ENCODE assay signal across 8 cellular contexts in genomic region chr12:94134226-94134795, GRCh38. TPM values are rescaled to one million over a fixed set of nuclear protein-coding genes. Genes with fewer than 3 reads are reported as not detected.
DNase-seq lines count a peak whose midpoint lies in the region; ATAC-seq, FAIRE-seq and TF ChIP-seq lines count a peak whose summit lies in the region.

No MANE protein-coding gene starts in this region.

- H3K36me3 ChIP-seq in BE2C: no peaks in the 10 kb centered on the region
- no peaks in the 10 kb centered on the region for H3K36me3 ChIP-seq in HepG2 (replicated peaks in 1 of 2; ENCODE audit: control insufficient read depth in 1 of 2, insufficient read depth in 2 of 2, low read length in 2 of 2)
- no peaks in the 10 kb centered on the region for H3K36me3 ChIP-seq in upper lobe of left lung

- H3K4me1 ChIP-seq in BE2C (no peaks in the 10 kb centered on the region), HepG2 (ENCODE audit: insufficient read depth, low read length) (peaks cover 6% of the 10 kb centered on the region; the same call in 1 of the 2 replicates), upper lobe of left lung (peaks cover 0 to 6% (median 3%) of the 10 kb centered on the region in 4 donors)

- ATAC-seq in HepG2 (peak; percentile 72), upper lobe of left lung (ENCODE audit: low FRiP score in 2 of 2) (peak; percentile 73 to 92), HG02623 (IDR thresholded peaks at IDR 0.05; ENCODE audit: unreplicated experiment) (no peak)

- H3K4me2 ChIP-seq in HepG2 (ENCODE audit: low read depth, low read length): no peak overlapping the region

- TF ChIP-seq CTCF in BE2C (IDR thresholded peaks at IDR 0.05; ENCODE audit: low read depth, low read length): peak; percentile 77
- TF ChIP-seq CTCF in GM13976 (IDR thresholded peaks at IDR 0.05; ENCODE audit: borderline replicate concordance, control extremely low read depth, extremely low read depth, insufficient read depth, missing control alignments): peak; percentile 47
- peak; percentile 91 for TF ChIP-seq CTCF in chondrocyte (IDR thresholded peaks at IDR 0.05)
- peak; percentile 64 for TF ChIP-seq CTCF in HepG2 (CRISPR knock-in tag; IDR thresholded peaks at IDR 0.05)
- peak; percentile 49 to 80 (median 71) for TF ChIP-seq CTCF in upper lobe of left lung (IDR thresholded peaks at IDR 0.05)

- TF ChIP-seq EP300 in HepG2 (IDR thresholded peaks at IDR 0.05; ENCODE audit: low read depth in 2 of 2, low read length in 2 of 2): no peak
- TF ChIP-seq EP300 in HepG2 (CRISPR knock-in tag; IDR thresholded peaks at IDR 0.05; ENCODE audit: borderline replicate concordance): no peak
- TF ChIP-seq EP300 in upper lobe of left lung (IDR thresholded peaks at IDR 0.05): no peak

- H3K9me3 ChIP-seq in BE2C (no peaks in the 10 kb centered on the region), HepG2 (ENCODE audit: low read length) (no peaks in the 10 kb centered on the region), upper lobe of left lung (no peaks in the 10 kb centered on the region)

- no peaks in the 10 kb centered on the region for H4K20me1 ChIP-seq in HepG2 (ENCODE audit: insufficient read depth, low read length)

- peaks cover 3% of the 10 kb centered on the region for H3K9me3 Mint-ChIP-seq in chondrocyte (ENCODE audit: low read depth)

- peaks cover 19% of the 10 kb centered on the region for H3K27me3 Mint-ChIP-seq in chondrocyte (ENCODE audit: low read depth)

- no peak overlapping the region for H3K9ac ChIP-seq in HepG2 (ENCODE audit: insufficient read depth, low read depth, low read length)

- in situ Hi-C loops in GM13976 (cut with MboI; ENCODE audit: low sequenced_read_pairs, unreplicated experiment): loop anchor here (25.0 kb wide), 1 partner anchor 753 kb away; no protein-coding TSS in a partner anchor
- in situ Hi-C loops in HepG2 (cut with HindIII; ENCODE audit: extremely low pct_ligation_motif_present, low pct_unique_long_range_greater_than_20kb): loop anchor here (25.0 kb wide), 1 partner anchor 628 kb away; no protein-coding TSS in a partner anchor

- intact Hi-C loops in HepG2 (cut with micrococcal nuclease; ENCODE audit: unreplicated experiment): loop anchor here (1.0 kb wide), 2 partner anchors 300 to 399 kb away; no protein-coding TSS in a partner anchor

- DNase-seq in BE2C (peak; percentile 27), GM13976 (ENCODE audit: low spot score) (peak; percentile 64), HuH-7.5 (ENCODE audit: low spot score) (peak; percentile 58), RKO (ENCODE audit: low spot score) (peak; percentile 70), chondrocyte (ENCODE audit: low spot score) (no peak), HepG2 (ENCODE audit: low spot score) (peak; percentile 47), upper lobe of left lung (peak in 1 of 2 donors; percentile 38)

- TF ChIP-seq RAD21 in HepG2 (CRISPR knock-in tag; IDR thresholded peaks at IDR 0.05): peak; percentile 47; the same call in 1 of the 2 replicates

- peaks cover 3% of the 10 kb centered on the region for H3K4me1 Mint-ChIP-seq in chondrocyte (ENCODE audit: low read depth)

- H3K27ac Mint-ChIP-seq in chondrocyte (ENCODE audit: unreplicated experiment): no peak overlapping the region

- H3K27ac ChIP-seq in HepG2 (ENCODE audit: extremely low read length, insufficient read depth, low read length): no peak overlapping the region
- no peak overlapping the region for H3K27ac ChIP-seq in upper lobe of left lung

- CTCF ChIA-PET in HepG2 (lab: Yijun Ruan, JAX; ENCODE audit: low intra/inter-chr PET ratio, low total read pairs): interaction anchor here (0.6 to 1.9 kb wide), 4 partner anchors 61 to 398 kb away, joined by 3 to 22 read pairs (median 4); no protein-coding TSS in a partner anchor

- H3K36me3 Mint-ChIP-seq in chondrocyte (ENCODE audit: low read depth): peaks cover 2% of the 10 kb centered on the region

- H3K4me3 Mint-ChIP-seq in chondrocyte (ENCODE audit: unreplicated experiment): peak overlapping the region; percentile 13

- H3K27me3 ChIP-seq in BE2C: no peaks in the 10 kb centered on the region
- H3K27me3 ChIP-seq in HepG2 (ENCODE audit: control insufficient read depth in 1 of 2, insufficient read depth in 2 of 2, low read length in 2 of 2): no peaks in the 10 kb centered on the region; a peak in 1 of 5 replicates
- H3K27me3 ChIP-seq in upper lobe of left lung: no peaks in the 10 kb centered on the region

- H3K79me2 ChIP-seq in HepG2 (ENCODE audit: insufficient read depth, low read length): no peaks in the 10 kb centered on the region

- peak; percentile 59 for FAIRE-seq in HepG2 (lab: Jason Lieb, UNC)

- 29% methylated on average over 5 of the region's 5 CpGs for WGBS in HepG2 (ENCODE audit: low lambda C conversion rate)
- 34 to 36% methylated on average over 5 of the region's 5 CpGs for WGBS in upper lobe of left lung, 2 donors

- no peak overlapping the region for H2AFZ ChIP-seq in HepG2 (ENCODE audit: low read length)

- no peak for TF ChIP-seq POLR2A in HepG2 (IDR thresholded peaks at IDR 0.05; ENCODE audit: insufficient read depth in 1 of 2, low read depth in 2 of 2, low read length in 2 of 2)
- no peak for TF ChIP-seq POLR2A in upper lobe of left lung (IDR thresholded peaks at IDR 0.05)

- no peak overlapping the region for H3K4me3 ChIP-seq in BE2C (ENCODE audit: low read depth, low read length)
- no peak overlapping the region for H3K4me3 ChIP-seq in HepG2 (replicated peaks in 1 of 3; ENCODE audit: insufficient read depth in 1 of 3, low read depth in 2 of 3, low read length in 3 of 3)
- H3K4me3 ChIP-seq in upper lobe of left lung: no peak overlapping the region

- BruUV-seq in HepG2 (replicated peaks; lab: Mats Ljungman, UMichigan): no TSS peak

- POLR2A ChIA-PET in HepG2 (lab: Yijun Ruan, JAX): no interaction called here

TF ChIP-seq in HepG2, 621 proteins besides CTCF, POLR2A, EP300 and RAD21 (continues in another document):
- TF ChIP-seq ZNF281 (CRISPR knock-in tag; IDR thresholded peaks at IDR 0.05; ENCODE audit: borderline replicate concordance) (no peak), STAG1 (CRISPR knock-in tag; IDR thresholded peaks at IDR 0.05) (peak; percentile 78), HNF1B (CRISPR knock-in tag; IDR thresholded peaks at IDR 0.05) (no peak), SMC3 (IDR thresholded peaks at IDR 0.05; ENCODE audit: low read length) (peak; percentile 68)

RNA-seq across cellular contexts. Expression of gene PLXNC1, which starts 14.1 kb away (rescaled TPM):
- 0.39 TPM for polyA plus RNA-seq in BE2C (2012; ENCODE audit: insufficient read depth, insufficient read length, low read depth)
- total RNA-seq in chondrocyte: 0.67 to 1.4 TPM (median 0.72 TPM) in 3 replicates
- total RNA-seq in HepG2 (2016; rRNA removed; fragmentation: Illumina TruSeq; extraction: Trizol): 7.3 and 11.2 TPM in 2 replicates
- 8.1 and 9.0 TPM in 2 replicates for total RNA-seq in HepG2 (2016; cell fraction: cytosol; rRNA removed; fragmentation: Illumina TruSeq; extraction: Trizol; ENCODE audit: low read depth)
- total RNA-seq in HepG2 (2016; cell fraction: insoluble cytoplasmic fraction; rRNA removed; fragmentation: Illumina TruSeq; extraction: Trizol): 6.3 and 12.7 TPM in 2 replicates
- 2.8 and 3.1 TPM in 2 replicates for total RNA-seq in HepG2 (2016; cell fraction: membrane; rRNA removed; fragmentation: Illumina TruSeq; extraction: Trizol)
- total RNA-seq in HepG2 (2016; cell fraction: nucleus; rRNA removed; fragmentation: Illumina TruSeq; extraction: Trizol): 20.3 and 30.3 TPM in 2 replicates
- 6.0 and 6.6 TPM in 2 replicates for polyA plus RNA-seq in HepG2 (2011; rRNA removed)
- 2.7 and 3.6 TPM in 2 replicates for polyA plus RNA-seq in HepG2 (2011; cell fraction: cytosol; rRNA removed)
- 13.0 and 16.5 TPM in 2 replicates for polyA plus RNA-seq in HepG2 (2011; cell fraction: nucleus; rRNA removed)
- polyA plus RNA-seq in HepG2 (2012): 4.8 and 5.2 TPM in 2 replicates
- polyA plus RNA-seq in HepG2 (2016; cell fraction: cytosol; fragmentation: Illumina TruSeq; extraction: Trizol; ENCODE audit: low read depth): 0.16 and 0.22 TPM in 2 replicates
- polyA plus RNA-seq in HepG2 (2016; cell fraction: insoluble cytoplasmic fraction; fragmentation: Illumina TruSeq; extraction: Trizol; ENCODE audit: low read depth): 3.0 and 3.1 TPM in 2 replicates
- 0.32 and 0.63 TPM in 2 replicates for polyA plus RNA-seq in HepG2 (2016; cell fraction: membrane; fragmentation: Illumina TruSeq; extraction: Trizol; ENCODE audit: low read depth)
- 13.8 and 13.9 TPM in 2 replicates for polyA plus RNA-seq in HepG2 (2016; cell fraction: nucleus; fragmentation: Illumina TruSeq; extraction: Trizol; ENCODE audit: insufficient read depth, low read depth)
- polyA minus RNA-seq in HepG2 (2011; rRNA and poly(A)+ RNA removed; ENCODE audit: low replicate concordance): 0.37 and 27.7 TPM in 2 replicates
- polyA minus RNA-seq in HepG2 (2011; cell fraction: cytosol; rRNA and poly(A)+ RNA removed): 6.3 and 6.7 TPM in 2 replicates
- polyA minus RNA-seq in HepG2 (2011; cell fraction: nucleus; rRNA and poly(A)+ RNA removed): 59.7 and 63.2 TPM in 2 replicates
- total RNA-seq in upper lobe of left lung: 10 to 100 TPM; 14.1 to 51.3 (median 24.6) TPM
